Comparison of ENCODE assay signal across 1 cellular context in genomic region chr12:118376089-118377004, GRCh38.
A peak's percentile ranks its signal among the peaks of the same experiment; 100 is the strongest.
TF ChIP-seq lines count a peak whose summit lies in the region.

TSS of gene SUDS3 (plus strand) at chr12:118376555. CDS start at chr12:118376692, 137 bp downstream.

TF ChIP-seq in HepG2, 621 proteins besides CTCF, POLR2A, EP300 and RAD21 (continued from another document and continues in another):
- TF ChIP-seq ZNF646 (CRISPR knock-in tag; IDR thresholded peaks at IDR 0.05) = no peak
- TF ChIP-seq BCL3 (CRISPR knock-in tag; IDR thresholded peaks at IDR 0.05) = peak; percentile 67; the same call in 1 of the 2 replicates
- no peak for TF ChIP-seq WIZ (CRISPR knock-in tag; IDR thresholded peaks at IDR 0.05)
- TF ChIP-seq MXD3 (CRISPR knock-in tag; IDR thresholded peaks at IDR 0.05) = peak; percentile 50; the same call in 1 of the 2 replicates
- 0 out of 2 replicates have a peak, but pooled peaks have one; percentile 33 for TF ChIP-seq ZNF160 (CRISPR knock-in tag; IDR thresholded peaks at IDR 0.05)
- TF ChIP-seq FOXC1 (CRISPR knock-in tag; IDR thresholded peaks at IDR 0.05; ENCODE audit: borderline replicate concordance) = peak; percentile 91
- TF ChIP-seq MNT (IDR thresholded peaks at IDR 0.05) = peak; percentile 46; the same call in 1 of the 2 replicates
- no peak for TF ChIP-seq THYN1 (CRISPR knock-in tag; IDR thresholded peaks at IDR 0.05; ENCODE audit: borderline replicate concordance, low read depth)
- 0 out of 2 replicates have a peak, but pooled peaks have one; percentile 40 for TF ChIP-seq GZF1 (CRISPR knock-in tag; IDR thresholded peaks at IDR 0.05)
- TF ChIP-seq RBM39 (IDR thresholded peaks at IDR 0.05; ENCODE audit: low read depth, low read length, poor library complexity, severe bottlenecking) = peak; percentile 45
- peak; percentile 69; the same call in 1 of the 2 replicates for TF ChIP-seq ZIK1 (CRISPR knock-in tag; IDR thresholded peaks at IDR 0.05; ENCODE audit: borderline replicate concordance, low read depth)
- no peak for TF ChIP-seq ZBTB21 (CRISPR knock-in tag; IDR thresholded peaks at IDR 0.05)
- TF ChIP-seq ZNF607 (CRISPR knock-in tag; IDR thresholded peaks at IDR 0.05; ENCODE audit: borderline replicate concordance) = peak; percentile 69; the same call in 1 of the 2 replicates
- TF ChIP-seq ARNT2 (CRISPR knock-in tag; IDR thresholded peaks at IDR 0.05; ENCODE audit: low read depth) = 0 out of 2 replicates have a peak, but pooled peaks have one; percentile 26
- no peak for TF ChIP-seq PRMT3 (CRISPR knock-in tag; IDR thresholded peaks at IDR 0.05; ENCODE audit: borderline replicate concordance, low read depth)
- TF ChIP-seq FOXJ3 (CRISPR knock-in tag; IDR thresholded peaks at IDR 0.05; ENCODE audit: borderline replicate concordance) = no peak
- TF ChIP-seq NRL (CRISPR knock-in tag; IDR thresholded peaks at IDR 0.05; ENCODE audit: borderline replicate concordance) = peak; percentile 88; the same call in 1 of the 2 replicates
- no peak for TF ChIP-seq SCMH1 (CRISPR knock-in tag; IDR thresholded peaks at IDR 0.05; ENCODE audit: borderline replicate concordance)
- no peak for TF ChIP-seq PLRG1 (conservative IDR thresholded peaks at IDR 0.05)
- TF ChIP-seq ZNF10 (CRISPR knock-in tag; IDR thresholded peaks at IDR 0.05; ENCODE audit: borderline replicate concordance, low read depth) = no peak
- TF ChIP-seq MYC (CRISPR knock-in tag; IDR thresholded peaks at IDR 0.05; ENCODE audit: borderline replicate concordance) = peak; percentile 57; the same call in 1 of the 2 replicates
- peak; percentile 92 to 95; a peak in 3 of 4 replicates for TF ChIP-seq HMGXB4 (CRISPR knock-in tag; IDR thresholded peaks at IDR 0.05; ENCODE audit: borderline replicate concordance in 1 of 2, low read depth in 1 of 2)
- peak; percentile 92 for TF ChIP-seq KAT8 (CRISPR knock-in tag; IDR thresholded peaks at IDR 0.05)
- no peak for TF ChIP-seq ZNF790 (CRISPR knock-in tag; IDR thresholded peaks at IDR 0.05; ENCODE audit: borderline replicate concordance)
- TF ChIP-seq CHD2 (IDR thresholded peaks at IDR 0.05; ENCODE audit: low read depth, low read length) = peak; percentile 61; the same call in 1 of the 2 replicates
- TF ChIP-seq MAFG (CRISPR knock-in tag; IDR thresholded peaks at IDR 0.05) = no peak
- no peak for TF ChIP-seq ATF6 (CRISPR knock-in tag; conservative IDR thresholded peaks at IDR 0.05)
- peak; percentile 62; the same call in 1 of the 2 replicates for TF ChIP-seq CBFB (CRISPR knock-in tag; IDR thresholded peaks at IDR 0.05)
- TF ChIP-seq NFRKB (IDR thresholded peaks at IDR 0.05) = no peak
- no peak for TF ChIP-seq ZNF652 (CRISPR knock-in tag; IDR thresholded peaks at IDR 0.05; ENCODE audit: borderline replicate concordance, low read depth)
- peak; percentile 45; the same call in 1 of the 2 replicates for TF ChIP-seq ZNF777 (CRISPR knock-in tag; IDR thresholded peaks at IDR 0.05)
- TF ChIP-seq EED (CRISPR knock-in tag; IDR thresholded peaks at IDR 0.05) = no peak
- TF ChIP-seq ONECUT2 (CRISPR knock-in tag; IDR thresholded peaks at IDR 0.05) = no peak
- TF ChIP-seq HOXA5 (CRISPR knock-in tag; IDR thresholded peaks at IDR 0.05) = peak; percentile 58; the same call in 1 of the 2 replicates
- peak; percentile 17 for TF ChIP-seq ZNF18 (CRISPR knock-in tag; IDR thresholded peaks at IDR 0.05; ENCODE audit: insufficient replicate concordance)
- peak; percentile 46; the same call in 1 of the 2 replicates for TF ChIP-seq ZNF124 (CRISPR knock-in tag; IDR thresholded peaks at IDR 0.05)
- TF ChIP-seq RXRA (CRISPR knock-in tag; IDR thresholded peaks at IDR 0.05) = peak; percentile 77; the same call in 1 of the 2 replicates
- TF ChIP-seq CENPX (CRISPR knock-in tag; IDR thresholded peaks at IDR 0.05) = no peak
- TF ChIP-seq TERF1 (CRISPR knock-in tag; IDR thresholded peaks at IDR 0.05) = no peak
- no peak for TF ChIP-seq ZSCAN22 (CRISPR knock-in tag; IDR thresholded peaks at IDR 0.05)
- no peak for TF ChIP-seq NPAS2 (CRISPR knock-in tag; IDR thresholded peaks at IDR 0.05; ENCODE audit: borderline replicate concordance)
- peak; percentile 84; the same call in 1 of the 2 replicates for TF ChIP-seq MTA1 (CRISPR knock-in tag; IDR thresholded peaks at IDR 0.05; ENCODE audit: borderline replicate concordance)
